In genomic region chr1:171661076-171661650, GRCh38 we compare ENCODE assay signal across 25 cellular contexts. TPM values are rescaled to one million over a fixed set of nuclear protein-coding genes. Genes with fewer than 3 reads are reported as not detected.
DNase-seq lines count a peak whose midpoint lies in the region; ATAC-seq, FAIRE-seq and TF ChIP-seq lines count a peak whose summit lies in the region.
"Had no signal": no experiment of that assay in that cellular context is flagged by ENCODE, and none has a peak within 500 bp of the region (broad histone marks: within the 10 kb centered on the region; RNA-seq: fewer than 3 reads in every experiment).

No MANE protein-coding gene starts in this region.

- no peak for TF ChIP-seq POLR2A in H1 (IDR thresholded peaks at IDR 0.05; ENCODE audit: control extremely low read depth in 1 of 2, low read depth in 2 of 2, low read length in 2 of 2)

- H3K27ac Mint-ChIP-seq in GM23338 (peak overlapping the region; percentile 43; the same call in 1 of the 2 replicates), neural progenitor cell (no peak overlapping the region)
- H3K27ac Mint-ChIP-seq: CD4-positive, alpha-beta memory T cell; T-cell had no signal

- H2BK12ac ChIP-seq in H1 (ENCODE audit: low read depth, low read length): no peak overlapping the region

- no peak overlapping the region for H2AK5ac ChIP-seq in H1 (ENCODE audit: low read depth, low read length)

- peak overlapping the region; percentile 47 for H2AFZ ChIP-seq in GM23338
- peak overlapping the region; percentile 79 for H2AFZ ChIP-seq in Loucy (ENCODE audit: low read length)
- peak overlapping the region; percentile 92 for H2AFZ ChIP-seq in H1 (ENCODE audit: low read length)
- H2AFZ ChIP-seq in neural progenitor cell (replicated peaks): peak overlapping the region; percentile 82

- H3K4ac ChIP-seq in H1 (replicated peaks; ENCODE audit: insufficient read length, low read depth, low read length): no peak overlapping the region

- TF ChIP-seq EP300 in H1 (IDR thresholded peaks at IDR 0.05; ENCODE audit: borderline replicate concordance in 1 of 2, low read depth in 2 of 2, low read length in 2 of 2): no peak

- no peak overlapping the region for H3K9ac ChIP-seq in Loucy (ENCODE audit: low read depth, low read length, poor library complexity, severe bottlenecking)
- no peak overlapping the region for H3K9ac ChIP-seq in H1 (replicated peaks in 1 of 4; ENCODE audit: extremely low read depth in 1 of 4, low read depth in 3 of 4, low read length in 3 of 4)
- no peak overlapping the region for H3K9ac ChIP-seq in neural progenitor cell
- H3K9ac ChIP-seq: BLaER1 had no signal

- H3K18ac ChIP-seq in H1 (ENCODE audit: extremely low read depth, low read length): no peak overlapping the region; the same call in 1 of the 2 replicates

- POLR2A ChIA-PET in H1 (lab: Charles Lee; ENCODE audit: partially characterized antibody): interaction anchor here (0.5 kb wide), 1 partner anchor 23 kb away, joined by 3 read pairs; no protein-coding TSS in a partner anchor

- no peaks in the 10 kb centered on the region for H3K79me1 ChIP-seq in H1 (ENCODE audit: low read depth, low read length)

- H3K14ac ChIP-seq in H1 (ENCODE audit: insufficient read length): no peak overlapping the region

- H3K36me3 ChIP-seq in GM23338 (ENCODE audit: insufficient read depth) (no peaks in the 10 kb centered on the region), Loucy (ENCODE audit: insufficient read depth, low read length) (no peaks in the 10 kb centered on the region), H1 (ENCODE audit: control insufficient read depth in 2 of 4, insufficient read depth in 4 of 4, low read length in 3 of 4) (no peaks in the 10 kb centered on the region), neural progenitor cell (no peaks in the 10 kb centered on the region)
- H3K36me3 ChIP-seq: BLaER1 had no signal

- H3K27me3 ChIP-seq in GM23338 (ENCODE audit: insufficient read depth): no peaks in the 10 kb centered on the region
- H3K27me3 ChIP-seq in Loucy (ENCODE audit: insufficient read depth, low read length, poor library complexity, severe bottlenecking): no peaks in the 10 kb centered on the region
- no peaks in the 10 kb centered on the region for H3K27me3 ChIP-seq in H1 (replicated peaks in 1 of 4; ENCODE audit: control insufficient read depth in 3 of 4, extremely low read depth in 1 of 4, insufficient read depth in 3 of 4, low read length in 3 of 4)
- no peaks in the 10 kb centered on the region for H3K27me3 ChIP-seq in neural progenitor cell
- H3K27me3 ChIP-seq: BLaER1 had no signal

- H3K4me2 ChIP-seq in GM23338 (no peak overlapping the region), Loucy (ENCODE audit: low read depth, low read length, poor library complexity, severe bottlenecking) (no peak overlapping the region), H1 (ENCODE audit: insufficient read depth in 1 of 2, low read depth in 2 of 2, low read length in 2 of 2) (no peak overlapping the region), neural progenitor cell (no peak overlapping the region)
- H3K4me2 ChIP-seq: A549, BLaER1 had no signal

- no peak; the same call in 2 of the 3 replicates for ATAC-seq in GM23338
- no peak for ATAC-seq in GM19467 (IDR thresholded peaks at IDR 0.05; ENCODE audit: unreplicated experiment)
- ATAC-seq: A549, HepG2, SK-N-SH treated with all-trans-retinoic acid at 6 μM for 48 hours, T-cell had no signal

- no peak for TF ChIP-seq RAD21 in H1 (IDR thresholded peaks at IDR 0.05 in 1 of 2, conservative IDR thresholded peaks at IDR 0.05 in 1 of 2; ENCODE audit: low read depth in 2 of 2, low read length in 2 of 2)

- no peaks in the 10 kb centered on the region for H3F3A ChIP-seq in GM23338 (replicated peaks; ENCODE audit: low read depth)
- H3F3A ChIP-seq in Loucy (ENCODE audit: low read depth): no peaks in the 10 kb centered on the region
- H3F3A ChIP-seq in neural progenitor cell (ENCODE audit: low read depth): no peaks in the 10 kb centered on the region

- H3K23me2 ChIP-seq in H1 (ENCODE audit: low read depth, low read length): no peaks in the 10 kb centered on the region

- no peaks in the 10 kb centered on the region for H3K9me3 Mint-ChIP-seq in GM23338
- H3K9me3 Mint-ChIP-seq in neural progenitor cell: no peaks in the 10 kb centered on the region
- H3K9me3 Mint-ChIP-seq: CD4-positive, alpha-beta memory T cell; H9; T-cell had no signal

- H2BK15ac ChIP-seq in H1 (ENCODE audit: low read length): peak overlapping the region; percentile 81; the same call in 1 of the 2 replicates

- H3K23ac ChIP-seq in H1 (ENCODE audit: insufficient read length): no peak overlapping the region

- H3K9me3 ChIP-seq in Loucy (ENCODE audit: insufficient read depth, low read depth, low read length): no peaks in the 10 kb centered on the region
- no peaks in the 10 kb centered on the region for H3K9me3 ChIP-seq in H1 (ENCODE audit: insufficient read depth in 2 of 2, low read depth in 1 of 2, low read length in 1 of 2)
- H3K9me3 ChIP-seq in neural progenitor cell (ENCODE audit: low read depth): no peaks in the 10 kb centered on the region
- H3K9me3 ChIP-seq: A549, BLaER1 had no signal

- no peaks in the 10 kb centered on the region for H3K79me2 ChIP-seq in GM23338 (replicated peaks; ENCODE audit: insufficient read depth)
- H3K79me2 ChIP-seq in Loucy (ENCODE audit: insufficient read depth, low read length): no peaks in the 10 kb centered on the region
- H3K79me2 ChIP-seq in H1 (ENCODE audit: control insufficient read depth in 1 of 2, insufficient read depth in 2 of 2, low read length in 2 of 2): no peaks in the 10 kb centered on the region
- H3K79me2 ChIP-seq in neural progenitor cell (ENCODE audit: low read depth): no peaks in the 10 kb centered on the region

- H3K9me2 ChIP-seq in GM23338 (ENCODE audit: insufficient read depth) (no peaks in the 10 kb centered on the region), Loucy (replicated peaks; ENCODE audit: low read depth, low read length) (no peaks in the 10 kb centered on the region)

- H3K4me3 ChIP-seq in GM23338: no peak overlapping the region
- no peak overlapping the region for H3K4me3 ChIP-seq in Loucy (ENCODE audit: low read length, poor library complexity, severe bottlenecking)
- H3K4me3 ChIP-seq in H1 (ENCODE audit: extremely low read depth in 1 of 4, insufficient read depth in 2 of 4, low read depth in 3 of 4, low read length in 4 of 4): no peak overlapping the region
- no peak overlapping the region for H3K4me3 ChIP-seq in neural progenitor cell
- H3K4me3 ChIP-seq: A549, BLaER1 had no signal

- H4K91ac ChIP-seq in H1 (replicated peaks; ENCODE audit: insufficient read length, low read length): no peak overlapping the region

- H2BK120ac ChIP-seq in H1 (replicated peaks; ENCODE audit: low read depth, low read length): no peak overlapping the region

- H3K4me1 Mint-ChIP-seq in GM23338 (peaks cover 12% of the 10 kb centered on the region), neural progenitor cell (peaks cover 7% of the 10 kb centered on the region)
- H3K4me1 Mint-ChIP-seq: CD4-positive, alpha-beta memory T cell; T-cell had no signal

- no peak overlapping the region for H4K5ac ChIP-seq in H1 (ENCODE audit: insufficient read length, low read depth, low read length)

- TF ChIP-seq CTCF in GM23338 (conservative IDR thresholded peaks at IDR 0.05; ENCODE audit: low read depth in 2 of 2) (no peak), Loucy (conservative IDR thresholded peaks at IDR 0.05; ENCODE audit: low read length) (no peak), H1 (IDR thresholded peaks at IDR 0.05; ENCODE audit: control extremely low read depth in 1 of 3, insufficient read depth in 1 of 3, low read depth in 1 of 3, low read length in 3 of 3) (no peak), neural progenitor cell (IDR thresholded peaks at IDR 0.05) (no peak)

- H2BK20ac ChIP-seq in H1 (ENCODE audit: low read length): peak overlapping the region; percentile 66; the same call in 1 of the 2 replicates

- no peaks in the 10 kb centered on the region for H3K36me3 Mint-ChIP-seq in GM23338 (ENCODE audit: low read depth)
- H3K36me3 Mint-ChIP-seq in neural progenitor cell: no peaks in the 10 kb centered on the region
- H3K36me3 Mint-ChIP-seq: CD4-positive, alpha-beta memory T cell; T-cell had no signal

- CTCF ChIA-PET in H1 (lab: Charles Lee; ENCODE audit: partially characterized antibody): interaction anchor here (0.9 to 9.7 kb wide), 4 partner anchors 18 to 325 kb away, joined by 3 to 143 read pairs (median 5); no protein-coding TSS in a partner anchor

- H3K4me3 Mint-ChIP-seq in GM23338: no peak overlapping the region
- no peak overlapping the region for H3K4me3 Mint-ChIP-seq in neural progenitor cell
- H3K4me3 Mint-ChIP-seq: CD4-positive, alpha-beta memory T cell; H9; T-cell had no signal

- H3K27me3 Mint-ChIP-seq in GM23338 (ENCODE audit: insufficient read depth, low read depth, poor library complexity) (no peaks in the 10 kb centered on the region), neural progenitor cell (ENCODE audit: insufficient read depth, low read depth) (no peaks in the 10 kb centered on the region)

- peak; percentile 32 for DNase-seq in GM23338 (ENCODE audit: low spot score)
- DNase-seq in H1 (ENCODE audit: low read depth in 1 of 2, low spot score in 2 of 2): no peak
- DNase-seq in neural progenitor cell (ENCODE audit: low spot score): no peak
- no peak for DNase-seq in HPDE6-E6E7 (ENCODE audit: extremely low spot score)
- DNase-seq in posterior vena cava (ENCODE audit: low spot score): no peak
- DNase-seq in cerebellar cortex (ENCODE audit: low spot score): no peak
- DNase-seq: CD4-positive, alpha-beta memory T cell; DMS79 treated with DMSO at 0.1 percent for 48 hours; H9; Karpas-422; MM.1S; NCI-H1092; NCI-H1436 treated with DMSO at 0.1 percent for 48 hours; NCI-H2029 treated with DMSO at 0.1 percent for 48 hours; NCI-H446 treated with DMSO at 0.1 percent for 48 hours; OCI-M1; SIG-M5; T-cell had no signal

- H2BK5ac ChIP-seq in H1 (ENCODE audit: low read depth, low read length): no peak overlapping the region

- H4K8ac ChIP-seq in H1 (ENCODE audit: extremely low read depth, insufficient read depth, low read length): no peak overlapping the region

- H3K4me1 ChIP-seq in GM23338 (ENCODE audit: insufficient read depth): peaks cover 4% of the 10 kb centered on the region; the same call in 1 of the 2 replicates
- no peaks in the 10 kb centered on the region for H3K4me1 ChIP-seq in Loucy (ENCODE audit: insufficient read depth, low read length, poor library complexity, severe bottlenecking)
- H3K4me1 ChIP-seq in H1 (replicated peaks in 1 of 4; ENCODE audit: control insufficient read depth in 3 of 4, insufficient read depth in 4 of 4, low read length in 3 of 4): no peaks in the 10 kb centered on the region
- H3K4me1 ChIP-seq in neural progenitor cell: peaks cover 17% of the 10 kb centered on the region

- intact Hi-C loops in posterior vena cava (cut with DNase I): loop anchor here in 1 of 2 donors (5.0 to 10.0 kb wide), 2 partner anchors 54 to 276 kb away; no protein-coding TSS in a partner anchor

- no peak overlapping the region for H3K56ac ChIP-seq in H1 (replicated peaks; ENCODE audit: insufficient read length, low read depth, low read length)

- H3K27ac ChIP-seq in GM23338 (ENCODE audit: low read depth) (peak overlapping the region; percentile 17; the same call in 1 of the 2 replicates), H1 (ENCODE audit: low read depth, low read length) (no peak overlapping the region), neural progenitor cell (no peak overlapping the region)
- H3K27ac ChIP-seq: A549, BLaER1, RWPE1 had no signal

- WGBS in H1 (ENCODE audit: extremely low coverage in 1 of 2, insufficient coverage in 1 of 2, insufficient read length in 1 of 2, insufficient replicate concordance in 2 of 2, low coverage in 1 of 2, low lambda C conversion rate in 2 of 2, missing lambda C conversion rate in 1 of 2), 2 experiments: 92% methylated on average over 5 of the region's 5 CpGs; no CpG with 5 or more reads in 1 of the 2 experiments

- no peak for FAIRE-seq in H1 (lab: Jason Lieb, UNC)
- FAIRE-seq: A549, HepG2 had no signal

- H4K20me1 ChIP-seq in GM23338 (replicated peaks; ENCODE audit: insufficient read depth): no peaks in the 10 kb centered on the region
- no peaks in the 10 kb centered on the region for H4K20me1 ChIP-seq in Loucy (ENCODE audit: insufficient read depth, low read length, poor library complexity, severe bottlenecking)
- no peaks in the 10 kb centered on the region for H4K20me1 ChIP-seq in H1 (replicated peaks in 1 of 2; ENCODE audit: control insufficient read depth in 1 of 2, insufficient read depth in 2 of 2, low read length in 2 of 2)
- no peaks in the 10 kb centered on the region for H4K20me1 ChIP-seq in neural progenitor cell (ENCODE audit: low read depth)
- H4K20me1 ChIP-seq: BLaER1 had no signal

RNA-seq across cellular contexts. Expression of gene MYOC, which starts 8.7 kb away (rescaled TPM):
- total RNA-seq in GM23338 (2014; rRNA removed; shearing (Covaris generic)): not detected in 2 replicates
- not detected in 2 replicates for polyA plus RNA-seq in GM23338 (2016; fragmentation: Nextera tagmentation; extraction: Ambion mirVana)
- not detected in 2 replicates for total RNA-seq in H1 (2021; fragmentation: NEBNext Ultra II Directional; extraction: Animal tissue kit (Norgen Biotek cat#: 25700))
- polyA plus RNA-seq in H1 (2011; rRNA removed): not detected in 2 replicates
- polyA plus RNA-seq in H1 (2011; cell fraction: cytosol; rRNA removed): not detected
- not detected for polyA plus RNA-seq in H1 (2011; cell fraction: nucleus; rRNA removed)
- not detected in 4 replicates for polyA plus RNA-seq in H1 (2012, experiment 1 of 2)
- not detected for polyA plus RNA-seq in H1 (2012, experiment 2 of 2)
- not detected for polyA plus RNA-seq in H1 (2013, experiment 1 of 2)
- polyA plus RNA-seq in H1 (2013, experiment 2 of 2): not detected
- polyA minus RNA-seq in H1 (2011; rRNA and poly(A)+ RNA removed): not detected in 2 replicates
- not detected for polyA minus RNA-seq in H1 (2011; cell fraction: cytosol; rRNA and poly(A)+ RNA removed)
- polyA minus RNA-seq in H1 (2011; cell fraction: nucleus; rRNA and poly(A)+ RNA removed): not detected
- total RNA-seq in neural progenitor cell (ENCODE audit: low replicate concordance): not detected in 2 replicates
- total RNA-seq in posterior vena cava: 10 to 100 TPM; 28.9 to 32.1 TPM
- total RNA-seq: CD4-positive, alpha-beta memory T cell; H9; HepG2; T-cell had no signal
- polyA plus RNA-seq: A549; CD4-positive, alpha-beta memory T cell; HepG2 had no signal

RNA-seq across cellular contexts. Expression of gene MYOCOS, which starts 39.1 kb away (rescaled TPM):
- not detected in 2 replicates for total RNA-seq in GM23338 (2014; rRNA removed; shearing (Covaris generic))
- polyA plus RNA-seq in GM23338 (2016; fragmentation: Nextera tagmentation; extraction: Ambion mirVana) (not detected in 2 replicates), H1 (2011; rRNA removed) (not detected in 2 replicates)
- total RNA-seq in H1 (2021; fragmentation: NEBNext Ultra II Directional; extraction: Animal tissue kit (Norgen Biotek cat#: 25700)): not detected in 2 replicates
- not detected for polyA plus RNA-seq in H1 (2011; cell fraction: cytosol; rRNA removed)
- not detected for polyA plus RNA-seq in H1 (2011; cell fraction: nucleus; rRNA removed)
- polyA plus RNA-seq in H1 (2012, experiment 1 of 2): not detected in 4 replicates
- not detected for polyA plus RNA-seq in H1 (2012, experiment 2 of 2)
- not detected for polyA plus RNA-seq in H1 (2013, experiment 1 of 2)
- polyA plus RNA-seq in H1 (2013, experiment 2 of 2): not detected
- 0.07 TPM in 1 of 2 replicates, not detected in the other for polyA minus RNA-seq in H1 (2011; rRNA and poly(A)+ RNA removed)
- not detected for polyA minus RNA-seq in H1 (2011; cell fraction: cytosol; rRNA and poly(A)+ RNA removed)
- polyA minus RNA-seq in H1 (2011; cell fraction: nucleus; rRNA and poly(A)+ RNA removed): not detected
- total RNA-seq in neural progenitor cell (ENCODE audit: low replicate concordance) (not detected in 2 replicates), posterior vena cava (not detected)
- total RNA-seq: HepG2 had no signal
- polyA plus RNA-seq: A549; CD4-positive, alpha-beta memory T cell; HepG2 had no signal

Comparison
In these comparisons a context has a peak if more than half of its experiments do, and no peak if none do; other contexts are left out.
1. RNA of gene MYOC, which starts 8.7 kb away (total RNA-seq): 28.9 to 32.1 TPM in posterior vena cava; not detected in GM23338, not detected in H1 and not detected in neural progenitor cell; every median in the first group is over 10 times any median in the second.
2. Peak in every context shown above with its lines, with median percentiles within 50 percentile points of each other: H2AFZ ChIP-seq.